ENCODE assay signal across 17 cellular contexts in the genomic region with DNA sequence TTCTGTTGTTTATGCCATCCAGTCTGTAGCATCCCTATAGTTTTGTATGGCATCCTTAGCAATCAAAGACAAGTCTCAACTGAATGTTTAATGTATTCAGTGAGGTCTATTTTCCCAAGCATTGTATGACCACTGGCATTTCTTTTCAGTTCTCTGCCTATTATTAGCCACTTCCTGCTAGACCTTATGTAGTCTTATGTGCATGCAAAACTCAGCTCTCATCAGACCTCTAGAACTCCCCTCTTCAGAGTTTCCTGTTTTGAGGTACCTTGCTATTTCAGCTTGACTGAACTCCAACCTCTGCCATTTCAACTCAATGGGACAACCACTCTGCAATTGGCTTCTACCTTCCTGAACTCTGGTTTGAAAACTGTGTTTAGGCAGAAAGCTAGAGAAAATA.
A peak's percentile ranks its signal among the peaks of the same experiment; 100 is the strongest.
DNase-seq lines count a peak whose midpoint lies in the region; ATAC-seq and TF ChIP-seq lines count a peak whose summit lies in the region.
"Had no signal": no experiment of that assay in that cellular context is flagged by ENCODE, and none has a peak within 500 bp of the region (broad histone marks: within the 10 kb centered on the region; RNA-seq: fewer than 3 reads in every experiment).

No MANE protein-coding gene starts in this region.

- peak; percentile 98 for ATAC-seq in GM18505 (IDR thresholded peaks at IDR 0.05; ENCODE audit: unreplicated experiment)
- ATAC-seq in GM19463 (IDR thresholded peaks at IDR 0.05; ENCODE audit: unreplicated experiment), result peak; percentile 86
- peak; percentile 81 for ATAC-seq in HG02970 (IDR thresholded peaks at IDR 0.05; ENCODE audit: low FRiP score, unreplicated experiment)
- ATAC-seq: HCT116, heart left ventricle, lower lobe of right lung, psoas muscle had no signal

- POLR2A ChIA-PET in RWPE1 (lab: Yijun Ruan, JAX; ENCODE audit: low non-redundant PET), result no interaction called here

- CTCF ChIA-PET in RWPE1 (lab: Yijun Ruan, JAX), result no interaction called here

- H3K9ac ChIP-seq in KMS-11, result no peak overlapping the region

- DNase-seq in midbrain (lab: John Stamatoyannopoulos, UW), result no peak
- DNase-seq in RWPE1 (ENCODE audit: low spot score), result no peak
- no peak for DNase-seq in NCI-H510A treated with DMSO at 0.1 percent for 48 hours (lab: John Stamatoyannopoulos, UW)
- no peak for DNase-seq in NCI-H524 treated with DMSO at 0.1 percent for 48 hours (lab: John Stamatoyannopoulos, UW)
- DNase-seq: activated CD4-positive, alpha-beta memory T cell treated with anti-CD3 and anti-CD28 coated beads for 36 hours; activated naive CD8-positive, alpha-beta T cell treated with anti-CD3 and anti-CD28 coated beads, Interleukin-2, amount 10 ng/mL, durations not matched to agents 7 days and 5 days; heart left ventricle; lower lobe of right lung; NCI-H69; psoas muscle; SW 1271 had no signal

- TF ChIP-seq CTCF in KMS-11 (conservative IDR thresholded peaks at IDR 0.05; ENCODE audit: low read depth, low read length) (no peak), RWPE1 (conservative IDR thresholded peaks at IDR 0.05; ENCODE audit: low read depth) (no peak)

- no peaks in the 10 kb centered on the region for H3K79me2 ChIP-seq in KMS-11 (ENCODE audit: insufficient read depth, low read depth)

- H3K36me3 ChIP-seq in KMS-11 (ENCODE audit: insufficient read depth), result no peaks in the 10 kb centered on the region
- H3K36me3 ChIP-seq: heart left ventricle, lower lobe of right lung, tibial nerve had no signal

- H2AFZ ChIP-seq in KMS-11 (ENCODE audit: low read depth), result no peak overlapping the region

- H3K27ac ChIP-seq in KMS-11 (no peak overlapping the region), RWPE1 (no peak overlapping the region)
- H3K27ac ChIP-seq: heart left ventricle, lower lobe of right lung, psoas muscle, tibial nerve had no signal

- no peaks in the 10 kb centered on the region for H3K27me3 ChIP-seq in KMS-11 (ENCODE audit: insufficient read depth, low read depth)
- H3K27me3 ChIP-seq: heart left ventricle, tibial nerve had no signal

- peak overlapping the region; percentile 7; the same call in 1 of the 2 replicates for H3K4me2 ChIP-seq in KMS-11

- H4K20me1 ChIP-seq in KMS-11 (ENCODE audit: insufficient read depth), result no peaks in the 10 kb centered on the region

- no peak overlapping the region for H3K4me3 ChIP-seq in KMS-11 (IDR thresholded peaks at IDR 0.05; ENCODE audit: insufficient read depth, low read depth, low read length)
- H3K4me3 ChIP-seq: heart left ventricle, lower lobe of right lung, psoas muscle, tibial nerve had no signal

- H3K4me1 ChIP-seq in KMS-11 (ENCODE audit: low read depth, poor library complexity, severe bottlenecking), result peaks cover 8% of the 10 kb centered on the region
- H3K4me1 ChIP-seq: heart left ventricle, lower lobe of right lung, psoas muscle, tibial nerve had no signal

- TF ChIP-seq POLR2A in GM18505 (IDR thresholded peaks at IDR 0.05; ENCODE audit: borderline replicate concordance, extremely low read depth, insufficient read depth, insufficient read length), result no peak
